15 cellular contexts compared by ENCODE assay signal in genomic region chr20:20547876-20548266, GRCh38.
"Had no signal": no experiment of that assay in that cellular context is flagged by ENCODE, and none has a peak within 500 bp of the region (broad histone marks: within the 10 kb centered on the region; RNA-seq: fewer than 3 reads in every experiment).

No MANE protein-coding gene starts in this region.

- H3K36me3 ChIP-seq: thoracic aorta had no signal

- H3K4me1 Mint-ChIP-seq: nephron progenitor cell had no signal

- H3K9me3 ChIP-seq: gastrocnemius medialis, left ventricle myocardium inferior, psoas muscle, thoracic aorta had no signal

- H3K27me3 Mint-ChIP-seq: activated CD4-positive, alpha-beta T cell treated with anti-CD3 and anti-CD28 coated beads, Interleukin-2, amount 10 ng/mL, durations not matched to agents 7 days and 5 days; activated naive CD8-positive, alpha-beta T cell treated with anti-CD3 and anti-CD28 coated beads for 36 hours had no signal

- H3K4me3 Mint-ChIP-seq: activated CD4-positive, alpha-beta T cell treated with anti-CD3 and anti-CD28 coated beads, Interleukin-2, amount 10 ng/mL, durations not matched to agents 7 days and 5 days; activated naive CD8-positive, alpha-beta T cell treated with anti-CD3 and anti-CD28 coated beads for 36 hours; nephron progenitor cell had no signal

- H3K9me3 Mint-ChIP-seq: activated CD4-positive, alpha-beta T cell treated with anti-CD3 and anti-CD28 coated beads, Interleukin-2, amount 10 ng/mL, durations not matched to agents 7 days and 5 days; nephron progenitor cell had no signal

- ATAC-seq: gastrocnemius medialis, heart right ventricle, sciatic nerve had no signal

- H3K27ac ChIP-seq: gastrocnemius medialis, heart right ventricle, left ventricle myocardium inferior, psoas muscle, thoracic aorta had no signal

- H3K27ac Mint-ChIP-seq: activated CD4-positive, alpha-beta T cell treated with anti-CD3 and anti-CD28 coated beads, Interleukin-2, amount 10 ng/mL, durations not matched to agents 7 days and 5 days; activated naive CD8-positive, alpha-beta T cell treated with anti-CD3 and anti-CD28 coated beads for 36 hours; nephron progenitor cell had no signal

- DNase-seq: activated CD4-positive, alpha-beta T cell treated with anti-CD3 and anti-CD28 coated beads, Interleukin-2, amount 10 ng/mL, durations not matched to agents 7 days and 5 days; activated CD4-positive, CD25-positive, alpha-beta regulatory T cell; activated gamma-delta T cell treated with Interleukin-2 at 50 U/mL for 16 hours; activated naive CD8-positive, alpha-beta T cell treated with anti-CD3 and anti-CD28 coated beads for 36 hours; anterior cingulate cortex; gastrocnemius medialis; heart right ventricle; kidney; left ventricle myocardium inferior; nephron progenitor cell; psoas muscle; stimulated activated CD4-positive, alpha-beta T cell treated with anti-CD3 and anti-CD28 coated beads, Interleukin-12 subunit alpha, Interleukin-12 subunit beta, amount 100 ng/mL, for 4 hours; stimulated activated naive CD4-positive, alpha-beta T cell treated with Interleukin-2 at 50 U/mL for 16 hours had no signal

- H3K4me1 ChIP-seq: heart right ventricle, left ventricle myocardium inferior had no signal

- H3K4me3 ChIP-seq: gastrocnemius medialis, heart right ventricle, left ventricle myocardium inferior, psoas muscle, thoracic aorta had no signal

- H3K27me3 ChIP-seq: gastrocnemius medialis, heart right ventricle had no signal
